In genomic region chr18:75216926-75217303, GRCh38 we compare ENCODE assay signal across 14 cellular contexts. TPM values are rescaled to one million over a fixed set of nuclear protein-coding genes. Genes with fewer than 3 reads are reported as not detected.
DNase-seq lines count a peak whose midpoint lies in the region; ATAC-seq, FAIRE-seq and TF ChIP-seq lines count a peak whose summit lies in the region.
"Had no signal": no experiment of that assay in that cellular context is flagged by ENCODE, and none has a peak within 500 bp of the region (broad histone marks: within the 10 kb centered on the region; RNA-seq: fewer than 3 reads in every experiment).

No MANE protein-coding gene starts in this region.

- ATAC-seq in activated CD8-positive, alpha-beta T cell treated with anti-CD3 and anti-CD28 coated beads, Interleukin-2, amount 10 ng/mL, durations not matched to agents 7 days and 5 days = no peak
- ATAC-seq in stimulated activated memory B cell treated with anti-CD40 and anti-IgM and Interleukin-4, amounts not matched to agents 10 μg/mL and 1 μg/mL and 100 μg/mL, for 72 hours = no peak
- ATAC-seq in HG02884 (IDR thresholded peaks at IDR 0.05; ENCODE audit: unreplicated experiment) = no peak

- no peak for DNase-seq in T-helper 2 cell treated with Interferon-gamma antibody and Interleukin-4, amounts not matched to agents 5 μg/mL and 100 μg/mL, for 36 hours (ENCODE audit: low spot score)
- DNase-seq in T-helper 2 cell (no peak), kidney (no peak), DMS79 (lab: John Stamatoyannopoulos, UW) (no peak), lower leg skin (ENCODE audit: low spot score in 2 of 2) (no peak)
- DNase-seq in activated CD8-positive, alpha-beta T cell treated with anti-CD3 and anti-CD28 coated beads, Interleukin-2, amount 10 ng/mL, durations not matched to agents 7 days and 5 days = no peak
- DNase-seq: activated CD4-positive, alpha-beta T cell treated with anti-CD3 and anti-CD28 coated beads, Interleukin-2, amount 50 U/mL, for 4 hours; NCI-H1930; ovary; SW 1271 had no signal

- TF ChIP-seq CTCF in kidney (IDR thresholded peaks at IDR 0.05; ENCODE audit: borderline replicate concordance, extremely low read depth, insufficient read depth) = no peak
- no peak for TF ChIP-seq CTCF in lower leg skin (IDR thresholded peaks at IDR 0.05)

- intact Hi-C loops in kidney (cut with DNase I) (no loop called here), lower leg skin (cut with DNase I; ENCODE audit: low total_unique reads) (no loop called here)

- H3K9me3 Mint-ChIP-seq in T-helper 2 cell treated with Interferon-gamma antibody and Interleukin-4, amounts not matched to agents 5 μg/mL and 100 μg/mL, for 36 hours = no peaks in the 10 kb centered on the region
- H3K9me3 Mint-ChIP-seq in activated CD8-positive, alpha-beta T cell treated with anti-CD3 and anti-CD28 coated beads, Interleukin-2, amount 10 ng/mL, durations not matched to agents 7 days and 5 days (ENCODE audit: insufficient read depth) = no peaks in the 10 kb centered on the region
- no peaks in the 10 kb centered on the region for H3K9me3 Mint-ChIP-seq in stimulated activated memory B cell treated with anti-CD40 and anti-IgM and Interleukin-4, amounts not matched to agents 10 μg/mL and 1 μg/mL and 100 μg/mL, for 72 hours

- H3K4me1 Mint-ChIP-seq in T-helper 2 cell treated with Interferon-gamma antibody and Interleukin-4, amounts not matched to agents 5 μg/mL and 100 μg/mL, for 36 hours (ENCODE audit: low read depth) = peaks cover 46% of the 10 kb centered on the region
- peaks cover 58% of the 10 kb centered on the region for H3K4me1 Mint-ChIP-seq in activated CD8-positive, alpha-beta T cell treated with anti-CD3 and anti-CD28 coated beads, Interleukin-2, amount 10 ng/mL, durations not matched to agents 7 days and 5 days (ENCODE audit: low read depth)
- peaks cover 43% of the 10 kb centered on the region for H3K4me1 Mint-ChIP-seq in stimulated activated memory B cell treated with anti-CD40 and anti-IgM and Interleukin-4, amounts not matched to agents 10 μg/mL and 1 μg/mL and 100 μg/mL, for 72 hours

- no peak overlapping the region for H3K9ac ChIP-seq in kidney (ENCODE audit: low read length in 2 of 2)

- POLR2A ChIA-PET in activated CD8-positive, alpha-beta T cell treated with anti-CD3 and anti-CD28 coated beads, Interleukin-2, amount 10 ng/mL, durations not matched to agents 7 days and 5 days (lab: Charles Lee) = interaction anchor here (1.7 kb wide), 1 partner anchor 31 kb away, joined by 7 read pairs; no protein-coding TSS in a partner anchor

- CTCF ChIA-PET in activated CD8-positive, alpha-beta T cell treated with anti-CD3 and anti-CD28 coated beads, Interleukin-2, amount 10 ng/mL, durations not matched to agents 7 days and 5 days (lab: Charles Lee) = interaction anchor here (1.6 kb wide), 1 partner anchor 8 kb away, joined by 4 read pairs; no protein-coding TSS in a partner anchor

- no peaks in the 10 kb centered on the region for H3K36me3 ChIP-seq in kidney (ENCODE audit: control insufficient read depth in 1 of 2, insufficient read depth in 2 of 2, low read length in 2 of 2)
- H3K36me3 ChIP-seq: ascending aorta, ovary had no signal

- H3K4me3 ChIP-seq in kidney (ENCODE audit: low read length in 2 of 2) (no peak overlapping the region), lower leg skin (ENCODE audit: low read depth, poor library complexity, severe bottlenecking) (no peak overlapping the region)
- H3K4me3 ChIP-seq: ascending aorta, ovary had no signal

- no peaks in the 10 kb centered on the region for H3K27me3 Mint-ChIP-seq in T-helper 2 cell treated with Interferon-gamma antibody and Interleukin-4, amounts not matched to agents 5 μg/mL and 100 μg/mL, for 36 hours (ENCODE audit: low read depth)
- H3K27me3 Mint-ChIP-seq in activated CD8-positive, alpha-beta T cell treated with anti-CD3 and anti-CD28 coated beads, Interleukin-2, amount 10 ng/mL, durations not matched to agents 7 days and 5 days (ENCODE audit: low read depth) = no peaks in the 10 kb centered on the region
- no peaks in the 10 kb centered on the region for H3K27me3 Mint-ChIP-seq in stimulated activated memory B cell treated with anti-CD40 and anti-IgM and Interleukin-4, amounts not matched to agents 10 μg/mL and 1 μg/mL and 100 μg/mL, for 72 hours

- no peak for TF ChIP-seq POLR2A in lower leg skin (IDR thresholded peaks at IDR 0.05)

- WGBS in lower leg skin, 2 donors = 84 to 89% methylated on average over 6 of the region's 6 CpGs

- H3K4me1 ChIP-seq in kidney (ENCODE audit: control insufficient read depth in 1 of 2, insufficient read depth in 1 of 2, low read depth in 1 of 2, low read length in 2 of 2) = peaks cover 26 to 68% of the 10 kb centered on the region in 2 donors

- FAIRE-seq in kidney (lab: Jason Lieb, UNC) = no peak

- peak overlapping the region; percentile 87 for H3K27ac Mint-ChIP-seq in T-helper 2 cell treated with Interferon-gamma antibody and Interleukin-4, amounts not matched to agents 5 μg/mL and 100 μg/mL, for 36 hours
- peak overlapping the region; percentile 87 for H3K27ac Mint-ChIP-seq in activated CD8-positive, alpha-beta T cell treated with anti-CD3 and anti-CD28 coated beads, Interleukin-2, amount 10 ng/mL, durations not matched to agents 7 days and 5 days
- peak overlapping the region; percentile 72 for H3K27ac Mint-ChIP-seq in stimulated activated memory B cell treated with anti-CD40 and anti-IgM and Interleukin-4, amounts not matched to agents 10 μg/mL and 1 μg/mL and 100 μg/mL, for 72 hours

- peaks cover 25% of the 10 kb centered on the region for H3K36me3 Mint-ChIP-seq in T-helper 2 cell treated with Interferon-gamma antibody and Interleukin-4, amounts not matched to agents 5 μg/mL and 100 μg/mL, for 36 hours (ENCODE audit: low read depth)
- H3K36me3 Mint-ChIP-seq in activated CD8-positive, alpha-beta T cell treated with anti-CD3 and anti-CD28 coated beads, Interleukin-2, amount 10 ng/mL, durations not matched to agents 7 days and 5 days (ENCODE audit: low read depth) = peaks cover 21% of the 10 kb centered on the region
- H3K36me3 Mint-ChIP-seq in stimulated activated memory B cell treated with anti-CD40 and anti-IgM and Interleukin-4, amounts not matched to agents 10 μg/mL and 1 μg/mL and 100 μg/mL, for 72 hours = no peaks in the 10 kb centered on the region

- peak overlapping the region; percentile 16 to 51 for H3K27ac ChIP-seq in kidney (ENCODE audit: low read depth in 2 of 2, low read length in 2 of 2)
- H3K27ac ChIP-seq: 22Rv1 had no signal

- no peaks in the 10 kb centered on the region for H3K9me3 ChIP-seq in kidney (ENCODE audit: control insufficient read depth in 1 of 2, low read length in 2 of 2)
- H3K9me3 ChIP-seq: ascending aorta, ovary had no signal

- H3K4me3 Mint-ChIP-seq in T-helper 2 cell treated with Interferon-gamma antibody and Interleukin-4, amounts not matched to agents 5 μg/mL and 100 μg/mL, for 36 hours = peak overlapping the region; percentile 64
- no peak overlapping the region for H3K4me3 Mint-ChIP-seq in activated CD8-positive, alpha-beta T cell treated with anti-CD3 and anti-CD28 coated beads, Interleukin-2, amount 10 ng/mL, durations not matched to agents 7 days and 5 days
- peak overlapping the region; percentile 24 for H3K4me3 Mint-ChIP-seq in stimulated activated memory B cell treated with anti-CD40 and anti-IgM and Interleukin-4, amounts not matched to agents 10 μg/mL and 1 μg/mL and 100 μg/mL, for 72 hours

RNA-seq across cellular contexts. Expression of gene TSHZ1, which starts 6.3 kb away (rescaled TPM):
- total RNA-seq in activated CD8-positive, alpha-beta T cell treated with anti-CD3 and anti-CD28 coated beads, Interleukin-2, amount 10 ng/mL, durations not matched to agents 7 days and 5 days = 10 to 100 TPM; 16.7 to 16.8 TPM
- total RNA-seq in kidney (31.3 TPM), lower leg skin (10 to 100 TPM; 14.1 to 23.3 (median 17.6) TPM)
- 7.0 TPM for polyA plus RNA-seq in kidney (ENCODE audit: insufficient read depth, low read depth, low replicate concordance)

RNA-seq across cellular contexts. Expression of gene PTGR3, which starts 8.0 kb away (rescaled TPM):
- total RNA-seq in activated CD8-positive, alpha-beta T cell treated with anti-CD3 and anti-CD28 coated beads, Interleukin-2, amount 10 ng/mL, durations not matched to agents 7 days and 5 days = 10 to 100 TPM; 21.8 to 21.9 TPM
- total RNA-seq in kidney (36.8 TPM), lower leg skin (10 to 100 TPM; 11.7 to 29.3 (median 24.2) TPM)
- polyA plus RNA-seq in kidney (ENCODE audit: insufficient read depth, low read depth, low replicate concordance) = 21.1 TPM
